In the genomic region with DNA sequence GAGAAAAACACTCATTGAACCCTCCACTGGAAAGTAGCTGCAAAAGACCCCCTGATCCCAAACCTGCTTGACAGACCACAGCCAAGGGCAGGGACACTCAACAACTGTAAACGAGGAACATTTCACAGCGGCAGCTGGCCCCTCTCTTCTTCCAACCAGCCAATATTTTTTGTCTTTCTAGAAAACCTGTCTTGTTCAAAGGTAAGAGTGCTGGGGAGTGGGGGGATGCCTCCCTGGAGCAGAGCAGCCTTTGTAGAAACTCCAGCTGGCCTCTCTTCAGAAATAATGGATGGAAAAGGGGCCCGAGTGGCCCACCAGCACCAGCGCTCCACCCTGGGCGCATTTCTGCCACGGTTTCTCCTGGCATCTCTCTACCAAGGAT, we compare ENCODE assay signal across 14 cellular contexts.
DNase-seq lines count a peak whose midpoint lies in the region; ATAC-seq and TF ChIP-seq lines count a peak whose summit lies in the region.
"Had no signal": no experiment of that assay in that cellular context is flagged by ENCODE, and none has a peak within 500 bp of the region (broad histone marks: within the 10 kb centered on the region; RNA-seq: fewer than 3 reads in every experiment).

No MANE protein-coding gene starts in this region.

- H3K27ac Mint-ChIP-seq in central memory CD8-positive, alpha-beta T cell (ENCODE audit: low read depth): no peak overlapping the region
- H3K27ac Mint-ChIP-seq in naive thymus-derived CD8-positive, alpha-beta T cell: peak overlapping the region in 2 of 10 donors; percentile 79 to 81
- H3K27ac Mint-ChIP-seq in activated CD8-positive, alpha-beta T cell treated with anti-CD3 and anti-CD28 coated beads for 36 hours: no peak overlapping the region

- peaks cover 96% of the 10 kb centered on the region for H3K27me3 Mint-ChIP-seq in central memory CD8-positive, alpha-beta T cell
- H3K27me3 Mint-ChIP-seq in naive thymus-derived CD8-positive, alpha-beta T cell: peaks cover 30 to 82% (median 62%) of the 10 kb centered on the region in 5 donors
- peaks cover 48% of the 10 kb centered on the region for H3K27me3 Mint-ChIP-seq in activated CD8-positive, alpha-beta T cell treated with anti-CD3 and anti-CD28 coated beads for 36 hours

- no peaks in the 10 kb centered on the region for H3K9me3 Mint-ChIP-seq in central memory CD8-positive, alpha-beta T cell
- peaks cover 0 to 25% (median 17%) of the 10 kb centered on the region in 9 donors for H3K9me3 Mint-ChIP-seq in naive thymus-derived CD8-positive, alpha-beta T cell
- H3K9me3 Mint-ChIP-seq in activated CD8-positive, alpha-beta T cell treated with anti-CD3 and anti-CD28 coated beads for 36 hours: peaks cover 3% of the 10 kb centered on the region

- H3K9me3 ChIP-seq in ES-I3 (ENCODE audit: control insufficient read depth, insufficient read depth, low read length): peaks cover 10% of the 10 kb centered on the region; the same call in 1 of the 2 replicates
- H3K9me3 ChIP-seq: uterus had no signal

- H3K4me1 ChIP-seq in ES-I3 (ENCODE audit: insufficient read depth, low read length): peaks cover 17% of the 10 kb centered on the region
- H3K4me1 ChIP-seq: uterus had no signal

- POLR2A ChIA-PET in naive thymus-derived CD8-positive, alpha-beta T cell (lab: Charles Lee): interaction anchor here (0.6 kb wide), 1 partner anchor 71 kb away, joined by 5 read pairs; no protein-coding TSS in a partner anchor
- POLR2A ChIA-PET in activated CD8-positive, alpha-beta T cell treated with anti-CD3 and anti-CD28 coated beads for 36 hours (lab: Charles Lee): no interaction called here

- TF ChIP-seq CTCF in activated CD8-positive, alpha-beta T cell treated with anti-CD3 and anti-CD28 coated beads for 36 hours (IDR thresholded peaks at IDR 0.05): no peak

- intact Hi-C loops in activated CD8-positive, alpha-beta T cell treated with anti-CD3 and anti-CD28 coated beads for 36 hours (cut with micrococcal nuclease): no loop called here

- CTCF ChIA-PET in activated CD8-positive, alpha-beta T cell treated with anti-CD3 and anti-CD28 coated beads for 36 hours (lab: Charles Lee): no interaction called here

- peaks cover 2% of the 10 kb centered on the region for H3K36me3 Mint-ChIP-seq in central memory CD8-positive, alpha-beta T cell (ENCODE audit: insufficient read depth)
- peaks cover 0 to 26% (median 4%) of the 10 kb centered on the region in 3 donors for H3K36me3 Mint-ChIP-seq in naive thymus-derived CD8-positive, alpha-beta T cell
- no peaks in the 10 kb centered on the region for H3K36me3 Mint-ChIP-seq in activated CD8-positive, alpha-beta T cell treated with anti-CD3 and anti-CD28 coated beads for 36 hours (ENCODE audit: low read depth)

- peak overlapping the region; percentile 26 for H3K4me3 Mint-ChIP-seq in central memory CD8-positive, alpha-beta T cell
- peak overlapping the region in 8 of 10 donors; percentile 39 to 83 (median 64) for H3K4me3 Mint-ChIP-seq in naive thymus-derived CD8-positive, alpha-beta T cell
- H3K4me3 Mint-ChIP-seq in activated CD8-positive, alpha-beta T cell treated with anti-CD3 and anti-CD28 coated beads for 36 hours: no peak overlapping the region

- H3K4me1 Mint-ChIP-seq in central memory CD8-positive, alpha-beta T cell: peaks cover 5% of the 10 kb centered on the region
- peaks cover 4 to 26% (median 19%) of the 10 kb centered on the region in 4 donors for H3K4me1 Mint-ChIP-seq in naive thymus-derived CD8-positive, alpha-beta T cell
- H3K4me1 Mint-ChIP-seq in activated CD8-positive, alpha-beta T cell treated with anti-CD3 and anti-CD28 coated beads for 36 hours (ENCODE audit: low read depth): peaks cover 13% of the 10 kb centered on the region

- peak; percentile 9 for ATAC-seq in HG02840 (IDR thresholded peaks at IDR 0.05; ENCODE audit: low FRiP score, unreplicated experiment)
- ATAC-seq in central memory CD8-positive, alpha-beta T cell (replicated peaks; ENCODE audit: extremely low read depth, poor library complexity, severe bottlenecking): no peak
- ATAC-seq in naive thymus-derived CD8-positive, alpha-beta T cell: no peak
- no peak for ATAC-seq in activated CD8-positive, alpha-beta T cell treated with anti-CD3 and anti-CD28 coated beads for 36 hours
- ATAC-seq in GM21515 (IDR thresholded peaks at IDR 0.05; ENCODE audit: unreplicated experiment): no peak
- ATAC-seq: gastroesophageal sphincter, right cardiac atrium had no signal

- no peaks in the 10 kb centered on the region for H3K36me3 ChIP-seq in ES-I3 (ENCODE audit: insufficient read depth, low read length)
- H3K36me3 ChIP-seq: gastroesophageal sphincter, uterus had no signal

- peak overlapping the region; percentile 59; the same call in 1 of the 2 replicates for H3K9ac ChIP-seq in ES-I3 (ENCODE audit: low read depth, low read length)

- DNase-seq in central memory CD8-positive, alpha-beta T cell (ENCODE audit: low spot score in 2 of 2): no peak
- DNase-seq in naive thymus-derived CD8-positive, alpha-beta T cell: no peak
- DNase-seq in activated CD8-positive, alpha-beta T cell treated with anti-CD3 and anti-CD28 coated beads for 36 hours: no peak
- DNase-seq in NCI-H526 (lab: John Stamatoyannopoulos, UW): no peak
- no peak for DNase-seq in SKM-1 (lab: John Stamatoyannopoulos, UW; ENCODE audit: unreplicated experiment)
- DNase-seq: effector CD8-positive, alpha-beta T cell; Kasumi-1; NCI-H2107; right cardiac atrium; uterus had no signal
